In the genomic region with DNA sequence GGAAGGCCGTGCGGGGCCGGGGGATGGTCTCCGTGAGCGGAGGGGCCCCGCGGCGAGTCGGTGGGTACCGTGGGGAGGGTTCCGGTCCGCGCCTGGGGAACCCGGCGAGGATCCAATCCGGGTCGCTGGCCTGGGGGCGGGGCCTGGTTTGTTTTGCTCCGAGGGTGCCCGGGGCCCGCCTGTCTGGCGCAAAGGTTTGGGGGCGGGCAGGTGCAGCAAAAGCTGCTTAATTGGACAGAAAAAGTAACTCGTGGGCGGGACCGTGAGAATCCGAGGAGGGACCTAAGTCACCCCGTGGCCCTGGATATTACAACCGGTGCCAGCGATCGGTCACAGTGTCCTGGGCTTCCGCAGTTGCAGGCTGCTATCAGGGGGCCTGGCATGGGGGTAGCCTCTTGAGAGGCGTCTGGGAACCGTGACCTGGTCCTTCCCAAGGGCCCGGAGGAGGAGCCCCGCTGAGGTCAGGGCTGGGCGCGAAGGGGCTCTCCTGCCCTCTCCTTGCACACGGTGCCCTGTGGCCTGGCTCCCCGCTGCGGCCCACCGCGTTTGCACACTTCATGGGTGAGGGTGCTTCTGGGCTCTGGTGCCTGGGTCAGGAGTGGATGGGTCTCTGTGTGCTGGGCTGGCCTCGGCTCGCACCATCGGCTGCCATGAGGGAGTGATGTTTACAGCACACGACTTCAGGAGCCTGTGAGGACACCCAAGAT, we compare ENCODE assay signal across 8 cellular contexts. TPM values are rescaled to one million over a fixed set of nuclear protein-coding genes. Genes with fewer than 3 reads are reported as not detected.
DNase-seq lines count a peak whose midpoint lies in the region; ATAC-seq and TF ChIP-seq lines count a peak whose summit lies in the region.

No MANE protein-coding gene starts in this region.

- peak; percentile 56 for ATAC-seq in GM19023 (IDR thresholded peaks at IDR 0.05; ENCODE audit: unreplicated experiment)
- ATAC-seq in HG03175 (IDR thresholded peaks at IDR 0.05; ENCODE audit: unreplicated experiment): peak; percentile 66
- peak; percentile 79 to 83 for ATAC-seq in lower lobe of right lung

- H3K27me3 ChIP-seq in lower lobe of right lung (ENCODE audit: low read depth): no peaks in the 10 kb centered on the region

- peak overlapping the region; percentile 68 for H3K4me3 ChIP-seq in lower lobe of right lung

- intact Hi-C loops in lower lobe of right lung (cut with DNase I): no loop called here

- DNase-seq in AG08395 (ENCODE audit: low spot score) (peak; percentile 70), NCI-H69 (lab: John Stamatoyannopoulos, UW) (peak; percentile 88), dermis microvascular lymphatic vessel endothelial cell (ENCODE audit: low read depth in 2 of 2) (peak; percentile 85 to 90), lower lobe of right lung (peak; percentile 97)
- DNase-seq in activated CD4-positive, alpha-beta T cell treated with anti-CD3 and anti-CD28 coated beads, Interleukin-2, amount 50 U/mL, for 4 hours: peak; percentile 91 to 93
- peak; percentile 84 to 91 (median 85) for DNase-seq in stimulated activated CD4-positive, alpha-beta T cell treated with anti-CD3 and anti-CD28 coated beads, TNF-alpha, amount 100 ng/mL, for 1 hour (ENCODE audit: low read depth in 3 of 3, low spot score in 1 of 3)

- peak overlapping the region; percentile 95 for H3K27ac ChIP-seq in lower lobe of right lung

- no peaks in the 10 kb centered on the region for H3K9me3 ChIP-seq in lower lobe of right lung

- H3K36me3 ChIP-seq in lower lobe of right lung: peaks cover 36% of the 10 kb centered on the region

- TF ChIP-seq CTCF in lower lobe of right lung (IDR thresholded peaks at IDR 0.05): no peak

- H3K4me1 ChIP-seq in lower lobe of right lung: peaks cover 32% of the 10 kb centered on the region

RNA-seq across cellular contexts. Expression of gene PNPLA2, which starts 1.4 kb away (rescaled TPM):
- total RNA-seq in dermis microvascular lymphatic vessel endothelial cell: 29.5 and 63.3 TPM in 2 replicates
- 137 TPM for total RNA-seq in lower lobe of right lung

RNA-seq across cellular contexts. Expression of gene CRACR2B, which starts 7.6 kb away (rescaled TPM):
- total RNA-seq in dermis microvascular lymphatic vessel endothelial cell (12.1 and 16.9 TPM in 2 replicates), lower lobe of right lung (43.6 TPM)

RNA-seq across cellular contexts. Expression of gene RPLP2, which starts 10.3 kb away (rescaled TPM):
- total RNA-seq in dermis microvascular lymphatic vessel endothelial cell (253 and 338 TPM in 2 replicates), lower lobe of right lung (1,518 TPM)

RNA-seq across cellular contexts. Expression of gene CD151, which starts 12.7 kb away (rescaled TPM):
- 498 and 1,021 TPM in 2 replicates for total RNA-seq in dermis microvascular lymphatic vessel endothelial cell
- 387 TPM for total RNA-seq in lower lobe of right lung

RNA-seq across cellular contexts. Expression of gene PIDD1, which starts 15.1 kb away (rescaled TPM):
- total RNA-seq in dermis microvascular lymphatic vessel endothelial cell (4.5 and 4.9 TPM in 2 replicates), lower lobe of right lung (12.6 TPM)

Comparison
In these comparisons a context has a peak if more than half of its experiments do, and no peak if none do; other contexts are left out.
1. Peak in every context shown above with its lines: DNase-seq, ATAC-seq, H3K4me3 ChIP-seq and H3K27ac ChIP-seq.